Comparison of ENCODE assay signal across 22 cellular contexts in the genomic region with DNA sequence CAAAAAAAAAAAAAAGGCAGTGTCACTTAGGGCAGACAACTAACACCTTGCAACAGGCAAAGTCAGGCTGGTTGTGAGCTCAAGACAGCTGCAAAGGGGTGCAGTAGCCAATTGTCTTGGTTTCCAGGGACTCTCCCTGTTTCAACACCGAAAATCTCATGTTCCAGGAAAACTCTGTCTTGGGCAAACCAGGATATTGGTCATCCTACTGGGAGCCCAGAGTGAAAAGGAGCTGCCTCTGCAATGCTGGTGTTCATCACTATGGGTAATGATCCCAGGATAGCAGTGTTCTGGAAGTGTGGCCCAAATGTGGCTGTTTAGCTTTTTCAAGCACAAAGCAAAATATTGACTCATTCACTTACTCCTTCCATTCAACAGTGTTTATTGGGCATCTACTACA.
"Had no signal": no experiment of that assay in that cellular context is flagged by ENCODE, and none has a peak within 500 bp of the region (broad histone marks: within the 10 kb centered on the region; RNA-seq: fewer than 3 reads in every experiment).

No MANE protein-coding gene starts in this region.

- H3K9me3 Mint-ChIP-seq: stimulated activated memory B cell treated with anti-CD40 and anti-IgM and Interleukin-4, amounts not matched to agents 10 μg/mL and 1 μg/mL and 100 μg/mL, for 72 hours had no signal

- ATAC-seq: esophagus mucosa; gastroesophageal sphincter; left lobe of liver; naive thymus-derived CD4-positive, alpha-beta T cell; psoas muscle; right lobe of liver; stimulated activated memory B cell treated with anti-CD40 and anti-IgM and Interleukin-4, amounts not matched to agents 10 μg/mL and 1 μg/mL and 100 μg/mL, for 72 hours had no signal

- H3K4me3 Mint-ChIP-seq: naive thymus-derived CD4-positive, alpha-beta T cell; nephron progenitor cell; stimulated activated memory B cell treated with anti-CD40 and anti-IgM and Interleukin-4, amounts not matched to agents 10 μg/mL and 1 μg/mL and 100 μg/mL, for 72 hours; stimulated activated naive CD8-positive, alpha-beta T cell treated with anti-CD3 and anti-CD28 coated beads, Interleukin-15, Interleukin-2, amounts not matched to agents 100 ng/mL and 50 ng/mL, for 24 hours had no signal

- DNase-seq: cortex of kidney; dorsolateral prefrontal cortex; effector CD8-positive, alpha-beta T cell; glutamatergic neuron; islet precursor cell; mammary epithelial cell; naive thymus-derived CD4-positive, alpha-beta T cell; nephron progenitor cell; psoas muscle; retina; right lobe of liver; spleen; stimulated activated CD4-positive, alpha-beta T cell treated with anti-CD3 and anti-CD28 coated beads, Interleukin-15, amount 100 ng/mL, for 24 hours; stimulated activated CD4-positive, alpha-beta T cell treated with anti-CD3 and anti-CD28 coated beads, Interleukin-1b, Interleukin-23, amount 100 ng/mL, for 48 hours; stimulated activated CD4-positive, alpha-beta T cell treated with anti-CD3 and anti-CD28 coated beads, Interleukin-4, amount 100 ng/mL, for 24 hours; transverse colon had no signal

- H3K27ac Mint-ChIP-seq: naive thymus-derived CD4-positive, alpha-beta T cell; nephron progenitor cell; stimulated activated memory B cell treated with anti-CD40 and anti-IgM and Interleukin-4, amounts not matched to agents 10 μg/mL and 1 μg/mL and 100 μg/mL, for 72 hours had no signal

- H3K27me3 Mint-ChIP-seq: naive thymus-derived CD4-positive, alpha-beta T cell; stimulated activated memory B cell treated with anti-CD40 and anti-IgM and Interleukin-4, amounts not matched to agents 10 μg/mL and 1 μg/mL and 100 μg/mL, for 72 hours; stimulated activated naive CD8-positive, alpha-beta T cell treated with anti-CD3 and anti-CD28 coated beads, Interleukin-15, Interleukin-2, amounts not matched to agents 100 ng/mL and 50 ng/mL, for 24 hours had no signal

- H3K4me1 Mint-ChIP-seq: nephron progenitor cell had no signal

- H3K4me3 ChIP-seq: dorsolateral prefrontal cortex, gastroesophageal sphincter, psoas muscle, right lobe of liver, spleen, thoracic aorta, transverse colon had no signal
